Comparison of ENCODE assay signal across 20 cellular contexts in the genomic region with DNA sequence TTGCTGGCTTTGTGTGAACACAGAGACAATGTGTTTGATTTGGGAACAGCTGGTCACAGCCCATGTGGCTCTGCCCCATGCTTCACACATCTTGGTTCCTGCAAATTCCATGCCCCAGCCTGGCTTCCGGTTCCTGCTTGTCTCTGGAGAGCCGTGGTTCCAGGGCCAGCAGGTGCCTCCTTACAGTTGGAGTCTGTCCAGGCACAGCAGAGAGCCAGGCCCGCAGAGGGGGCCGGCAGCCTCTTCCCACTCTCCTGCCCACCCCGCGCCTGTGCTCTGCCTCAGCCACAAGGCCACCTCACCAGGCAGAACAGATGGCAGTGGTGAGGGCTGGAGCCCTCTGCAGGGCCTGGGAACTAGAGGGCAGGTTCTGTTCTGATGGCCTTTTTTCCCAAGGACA.
DNase-seq lines count a peak whose midpoint lies in the region; TF ChIP-seq lines count a peak whose summit lies in the region.
"Had no signal": no experiment of that assay in that cellular context is flagged by ENCODE, and none has a peak within 500 bp of the region (broad histone marks: within the 10 kb centered on the region; RNA-seq: fewer than 3 reads in every experiment).

No MANE protein-coding gene starts in this region.

- peak overlapping the region; percentile 43 for H3K4me3 ChIP-seq in BLaER1
- H3K4me3 ChIP-seq in WERI-Rb-1 (ENCODE audit: low read depth, low read length) = no peak overlapping the region
- H3K4me3 ChIP-seq: smooth muscle cell, transverse colon had no signal

- H3K4me1 ChIP-seq in BLaER1 = peaks cover 100% of the 10 kb centered on the region

- DNase-seq in DMS79 treated with DMSO at 0.1 percent for 48 hours (lab: John Stamatoyannopoulos, UW) (peak; percentile 57), NCI-H2196 treated with DMSO at 0.1 percent for 48 hours (lab: John Stamatoyannopoulos, UW; ENCODE audit: unreplicated experiment) (peak; percentile 45), dermis blood vessel endothelial cell (peak; percentile 16), NOMO-1 (lab: John Stamatoyannopoulos, UW; ENCODE audit: unreplicated experiment in 2 of 2) (no peak), HEK293T (ENCODE audit: extremely low spot score) (no peak), GOT3 (lab: John Stamatoyannopoulos, UW) (no peak), WERI-Rb-1 (no peak)
- DNase-seq: activated CD4-positive, alpha-beta T cell treated with anti-CD3 and anti-CD28 coated beads, Interleukin-2, amount 50 U/mL, for 1 hour; activated effector memory CD4-positive, alpha-beta T cell treated with Interleukin-2 at 50 U/mL for 16 hours; activated naive CD8-positive, alpha-beta T cell treated with anti-CD3 and anti-CD28 coated beads, Interleukin-2, amount 50 U/mL, for 24 hours; CD4-positive, alpha-beta T cell; NCI-H1417; NCI-H510A; stimulated activated CD4-positive, alpha-beta T cell treated with anti-CD3 and anti-CD28 coated beads, Interleukin-2, amount 100 ng/mL, for 48 hours; stimulated activated naive CD8-positive, alpha-beta T cell treated with anti-CD3 and anti-CD28 coated beads, Interleukin-15, amount 100 ng/mL, for 72 hours; T-helper 17 cell; transverse colon had no signal

- no peak for TF ChIP-seq CTCF in WERI-Rb-1 (IDR thresholded peaks at IDR 0.05; ENCODE audit: low read depth, low read length)

- H3K36me3 ChIP-seq in BLaER1 = peaks cover 35% of the 10 kb centered on the region
- no peaks in the 10 kb centered on the region for H3K36me3 ChIP-seq in WERI-Rb-1
- H3K36me3 ChIP-seq: transverse colon had no signal

- H3K4me2 ChIP-seq in BLaER1 = peak overlapping the region; percentile 95
- H3K4me2 ChIP-seq: smooth muscle cell had no signal

- H3K27me3 ChIP-seq in BLaER1 (no peaks in the 10 kb centered on the region), WERI-Rb-1 (ENCODE audit: insufficient read depth, low read depth, severe bottlenecking) (no peaks in the 10 kb centered on the region)
- H3K27me3 ChIP-seq: transverse colon had no signal

- peak overlapping the region; percentile 77 for H3K9ac ChIP-seq in BLaER1

- peak overlapping the region; percentile 92 for H3K27ac ChIP-seq in BLaER1
- no peak overlapping the region for H3K27ac ChIP-seq in WERI-Rb-1
- H3K27ac ChIP-seq: transverse colon, VCaP had no signal

- CTCF ChIA-PET in HEK293T (lab: Yijun Ruan, JAX) = no interaction called here

- POLR2A ChIA-PET in HEK293T (lab: Yijun Ruan, JAX) = no interaction called here

- peaks cover 2% of the 10 kb centered on the region; the same call in 1 of the 2 replicates for H4K20me1 ChIP-seq in BLaER1

- H3K9me3 ChIP-seq in BLaER1 (no peaks in the 10 kb centered on the region), WERI-Rb-1 (ENCODE audit: severe bottlenecking) (no peaks in the 10 kb centered on the region)
- H3K9me3 ChIP-seq: transverse colon had no signal

TF ChIP-seq in HEK293T, 16 proteins besides CTCF, POLR2A, EP300 and RAD21:
- no peak for TF ChIP-seq L3MBTL2 (conservative IDR thresholded peaks at IDR 0.05)

Comparison
In these comparisons a context has a peak if more than half of its experiments do, and no peak if none do; other contexts are left out.
1. DNase-seq: peak in DMS79 treated with DMSO at 0.1 percent for 48 hours (single experiment), NCI-H2196 treated with DMSO at 0.1 percent for 48 hours (single experiment) and dermis blood vessel endothelial cell (single experiment); none in NOMO-1 (0 of 2), HEK293T (single experiment), GOT3 (single experiment) and WERI-Rb-1 (single experiment).